8 cellular contexts compared by ENCODE assay signal in genomic region chr3:30631237-30631961, GRCh38. TPM values are rescaled to one million over a fixed set of nuclear protein-coding genes. Genes with fewer than 3 reads are reported as not detected.
A peak's percentile ranks its signal among the peaks of the same experiment; 100 is the strongest.
DNase-seq lines count a peak whose midpoint lies in the region; ATAC-seq and TF ChIP-seq lines count a peak whose summit lies in the region.

No MANE protein-coding gene starts in this region.

- no peak overlapping the region for H3K4me3 ChIP-seq in coronary artery

- TF ChIP-seq CTCF in HFFc6 (IDR thresholded peaks at IDR 0.05) (no peak), coronary artery (IDR thresholded peaks at IDR 0.05) (no peak)

- H3K9me3 Mint-ChIP-seq in HFFc6, result no peaks in the 10 kb centered on the region

- H3K27me3 Mint-ChIP-seq in HFFc6 (ENCODE audit: insufficient read depth), result no peaks in the 10 kb centered on the region; the same call in 1 of the 2 replicates

- H3K36me3 Mint-ChIP-seq in HFFc6 (ENCODE audit: low read depth), result peaks cover 63% of the 10 kb centered on the region

- H3K27ac ChIP-seq in coronary artery, result peak overlapping the region; percentile 48 to 64

- DNase-seq in HFFc6 (peak; percentile 32), T-helper 1 cell (peak in 4 of 5 donors; percentile 15 to 90 (median 32)), coronary artery (ENCODE audit: low spot score) (no peak), NCI-H510A (lab: John Stamatoyannopoulos, UW) (no peak), NCI-H510A treated with DMSO at 0.1 percent for 48 hours (lab: John Stamatoyannopoulos, UW) (no peak), NCI-H82 treated with DMSO at 0.1 percent for 48 hours (lab: John Stamatoyannopoulos, UW; ENCODE audit: unreplicated experiment) (no peak)
- peak; percentile 79 for DNase-seq in stimulated activated CD4-positive, alpha-beta T cell treated with anti-CD3 and anti-CD28 coated beads, Interleukin-1b, Interleukin-23, amount 100 ng/mL, for 48 hours

- H3K27ac Mint-ChIP-seq in HFFc6, result peak overlapping the region; percentile 52

- no peak overlapping the region for H3K4me3 Mint-ChIP-seq in HFFc6

- ATAC-seq in GM21717 (IDR thresholded peaks at IDR 0.05; ENCODE audit: unreplicated experiment), result no peak

- H3K4me1 Mint-ChIP-seq in HFFc6 (ENCODE audit: low read depth), result peaks cover 77% of the 10 kb centered on the region

RNA-seq across cellular contexts. Expression of gene TGFBR2, which starts 25.0 kb away (rescaled TPM):
- 100 to 1,000 TPM in 4 of 6 experiments, 10 to 100 TPM in 2; 78.5 to 135 (median 118) TPM for total RNA-seq in HFFc6 (2021; fragmentation: NEBNext Ultra II Directional; extraction: Animal tissue kit (Norgen Biotek cat#: 25700))

Comparison
In these comparisons a context has a peak if more than half of its experiments do, and no peak if none do; other contexts are left out.
1. DNase-seq: peak in HFFc6 (single experiment), T-helper 1 cell (4 of 5) and stimulated activated CD4-positive, alpha-beta T cell treated with anti-CD3 and anti-CD28 coated beads, Interleukin-1b, Interleukin-23, amount 100 ng/mL, for 48 hours (single experiment); none in coronary artery (single experiment), NCI-H510A (single experiment), NCI-H510A treated with DMSO at 0.1 percent for 48 hours (single experiment) and NCI-H82 treated with DMSO at 0.1 percent for 48 hours (single experiment).